8 cellular contexts compared by ENCODE assay signal in the genomic region with DNA sequence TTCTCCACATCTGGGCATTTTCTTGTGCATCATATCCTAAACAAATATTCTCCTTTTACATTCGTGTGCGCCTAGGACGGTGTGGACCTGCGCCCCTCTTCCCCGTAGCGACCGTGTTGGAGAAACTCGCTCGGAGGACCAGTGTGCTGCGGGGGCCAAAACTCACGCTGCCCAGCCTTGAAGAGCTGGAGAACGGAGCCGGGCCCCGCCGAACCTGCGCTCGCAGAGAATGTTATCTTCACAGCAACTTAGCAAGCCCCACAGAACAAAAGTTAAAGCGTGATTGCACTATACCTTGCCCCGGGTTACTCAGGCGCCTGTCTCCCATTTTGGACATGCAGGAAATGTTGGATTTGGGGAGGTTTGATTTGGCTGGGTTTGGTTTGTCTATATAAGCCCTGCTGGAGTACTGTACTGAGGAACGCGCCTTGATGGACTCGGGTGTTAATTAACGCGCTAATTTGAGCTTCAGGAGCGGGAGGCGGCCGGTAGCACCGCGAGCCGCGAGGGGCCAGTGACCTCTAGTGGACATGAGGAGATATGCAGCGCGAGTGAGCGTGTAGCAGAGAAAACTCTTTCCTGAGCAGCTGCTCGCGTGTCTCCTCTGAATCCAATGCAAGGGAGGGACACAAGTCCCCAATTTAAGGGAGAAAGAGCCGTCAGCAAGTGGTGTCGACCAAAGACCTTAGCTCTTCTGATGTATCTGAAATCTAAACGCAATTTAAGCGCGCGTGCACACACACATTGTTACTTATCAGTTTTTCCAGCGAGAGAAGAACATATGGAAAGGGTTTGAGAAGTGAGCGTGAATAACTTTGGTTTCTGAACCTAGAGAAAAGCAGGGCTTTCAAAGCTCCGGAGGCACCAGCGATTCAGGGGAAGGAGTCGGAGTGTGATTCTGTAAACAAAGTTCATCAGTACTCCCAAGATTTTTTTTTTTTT.
DNase-seq lines count a peak whose midpoint lies in the region; ATAC-seq and TF ChIP-seq lines count a peak whose summit lies in the region.

No MANE protein-coding gene starts in this region.

- intact Hi-C loops in mucosa of descending colon (cut with DNase I, micrococcal nuclease): loop anchor here in 1 of 2 donors (5.0 kb wide), 1 partner anchor 909 kb away; no protein-coding TSS in a partner anchor

- H3K4me1 Mint-ChIP-seq in endothelial cell (ENCODE audit: unreplicated experiment): peaks cover 32% of the 10 kb centered on the region

- H3K4me3 Mint-ChIP-seq in endothelial cell (ENCODE audit: unreplicated experiment): peak overlapping the region; percentile 87

- peak; percentile 78 for DNase-seq in NCI-H82 (lab: John Stamatoyannopoulos, UW)
- DNase-seq in activated CD8-positive, alpha-beta memory T cell treated with anti-CD3 and anti-CD28 coated beads, Interleukin-2, amount 50 U/mL, for 1 hour (ENCODE audit: extremely low read depth): peak; percentile 19
- DNase-seq in endothelial cell (ENCODE audit: low spot score): peak; percentile 69
- peak; percentile 68 to 78 (median 74) for DNase-seq in mucosa of descending colon
- peak; percentile 28 to 45 for DNase-seq in stimulated activated CD8-positive, alpha-beta memory T cell treated with anti-CD3 and anti-CD28 coated beads, Interleukin-7, amount 100 ng/mL, for 48 hours (ENCODE audit: extremely low read depth in 1 of 2, low read depth in 1 of 2)

- H3K4me3 ChIP-seq in mucosa of descending colon: no peak overlapping the region

- ATAC-seq in GM19035 (IDR thresholded peaks at IDR 0.05; ENCODE audit: unreplicated experiment): peak; percentile 86
- ATAC-seq in HG03196 (IDR thresholded peaks at IDR 0.05; ENCODE audit: unreplicated experiment): peak; percentile 78
- ATAC-seq in mucosa of descending colon: peak; percentile 93

- H3K27me3 Mint-ChIP-seq in endothelial cell (ENCODE audit: unreplicated experiment): peaks cover 52% of the 10 kb centered on the region

- no peaks in the 10 kb centered on the region for H3K9me3 ChIP-seq in mucosa of descending colon

- H3K4me1 ChIP-seq in mucosa of descending colon (ENCODE audit: low read depth): peaks cover 12% of the 10 kb centered on the region

- H3K36me3 Mint-ChIP-seq in endothelial cell (ENCODE audit: low read depth, unreplicated experiment): no peaks in the 10 kb centered on the region

- no peaks in the 10 kb centered on the region for H3K9me3 Mint-ChIP-seq in endothelial cell (ENCODE audit: unreplicated experiment)

- TF ChIP-seq CTCF in C4-2B (conservative IDR thresholded peaks at IDR 0.05): peak; percentile 99
- TF ChIP-seq CTCF in endothelial cell (IDR thresholded peaks at IDR 0.05; ENCODE audit: unreplicated experiment): peak; percentile 95
- TF ChIP-seq CTCF in mucosa of descending colon (IDR thresholded peaks at IDR 0.05): peak; percentile 90

- H3K27ac ChIP-seq in C4-2B: no peak overlapping the region

- no peak overlapping the region for H3K27ac Mint-ChIP-seq in endothelial cell (ENCODE audit: unreplicated experiment)

- no peaks in the 10 kb centered on the region for H3K36me3 ChIP-seq in mucosa of descending colon (ENCODE audit: low read depth)

Comparison
In these comparisons a context has a peak if more than half of its experiments do, and no peak if none do; other contexts are left out.
1. DNase-seq: peak in every context shown above with its lines; median percentile 78 in NCI-H82; 74 in mucosa of descending colon; 69 in endothelial cell; 36 in stimulated activated CD8-positive, alpha-beta memory T cell treated with anti-CD3 and anti-CD28 coated beads, Interleukin-7, amount 100 ng/mL, for 48 hours; 19 in activated CD8-positive, alpha-beta memory T cell treated with anti-CD3 and anti-CD28 coated beads, Interleukin-2, amount 50 U/mL, for 1 hour.